Comparison of ENCODE assay signal across 17 cellular contexts in the genomic region with DNA sequence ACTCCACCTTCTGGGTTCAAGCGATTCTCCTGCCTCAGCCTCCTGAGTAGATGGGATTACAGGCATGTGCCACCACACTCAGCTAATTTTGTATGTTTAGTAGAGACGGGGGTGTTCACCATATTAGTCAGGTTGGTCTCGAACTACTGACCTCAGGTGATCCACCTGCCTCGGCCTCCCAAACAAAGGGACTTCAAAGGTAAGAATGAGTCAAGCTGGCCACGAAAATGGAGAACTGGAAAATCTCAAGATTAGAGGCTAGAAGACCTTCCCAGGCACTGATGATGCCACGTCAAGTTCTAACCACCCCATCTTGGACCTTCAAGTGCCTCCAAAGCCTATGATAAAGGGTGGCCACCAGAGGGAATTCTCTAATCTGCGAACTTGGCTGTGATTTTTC. TPM values are rescaled to one million over a fixed set of nuclear protein-coding genes. Genes with fewer than 3 reads are reported as not detected.
DNase-seq lines count a peak whose midpoint lies in the region; ATAC-seq and TF ChIP-seq lines count a peak whose summit lies in the region.
"Had no signal": no experiment of that assay in that cellular context is flagged by ENCODE, and none has a peak within 500 bp of the region (broad histone marks: within the 10 kb centered on the region; RNA-seq: fewer than 3 reads in every experiment).

No MANE protein-coding gene starts in this region.

- H3K4me1 Mint-ChIP-seq in stimulated activated naive B cell treated with anti-CD40 and anti-IgM and Interleukin-4, amounts not matched to agents 10 μg/mL and 1 μg/mL and 100 μg/mL, for 72 hours, result peaks cover 18 to 46% of the 10 kb centered on the region in 2 donors
- H3K4me1 Mint-ChIP-seq in naive thymus-derived CD8-positive, alpha-beta T cell, result peaks cover 2 to 17% (median 8%) of the 10 kb centered on the region in 4 donors

- no peaks in the 10 kb centered on the region for H3K36me3 ChIP-seq in hepatocyte (replicated peaks; ENCODE audit: insufficient read depth, low read depth)
- no peaks in the 10 kb centered on the region for H3K36me3 ChIP-seq in PC-9 (ENCODE audit: low read depth)
- H3K36me3 ChIP-seq: BLaER1 treated with 17β-estradiol and CSF1 and Interleukin-3, amounts not matched to agents 10 nM and 100 nM had no signal

- intact Hi-C loops in PC-9 (cut with micrococcal nuclease; ENCODE audit: unreplicated experiment), result no loop called here

- POLR2A ChIA-PET in naive thymus-derived CD8-positive, alpha-beta T cell (lab: Charles Lee), result no interaction called here
- POLR2A ChIA-PET in PC-9 (lab: Charles Lee; ENCODE audit: unreplicated experiment), result no interaction called here

- H2AFZ ChIP-seq in hepatocyte (no peak overlapping the region), PC-9 (no peak overlapping the region)

- H3K36me3 Mint-ChIP-seq in stimulated activated naive B cell treated with anti-CD40 and anti-IgM and Interleukin-4, amounts not matched to agents 10 μg/mL and 1 μg/mL and 100 μg/mL, for 72 hours, result no peaks in the 10 kb centered on the region
- H3K36me3 Mint-ChIP-seq in naive thymus-derived CD8-positive, alpha-beta T cell, result no peaks in the 10 kb centered on the region
- H3K36me3 Mint-ChIP-seq: CD4-positive, CD25-positive, alpha-beta regulatory T cell had no signal

- H3K27me3 ChIP-seq in hepatocyte (no peaks in the 10 kb centered on the region), PC-9 (ENCODE audit: insufficient read depth, low read depth) (peaks cover 61% of the 10 kb centered on the region)
- H3K27me3 ChIP-seq: BLaER1 treated with 17β-estradiol and CSF1 and Interleukin-3, amounts not matched to agents 10 nM and 100 nM had no signal

- H3K9me2 ChIP-seq in hepatocyte (replicated peaks; ENCODE audit: insufficient read depth), result no peaks in the 10 kb centered on the region
- no peaks in the 10 kb centered on the region for H3K9me2 ChIP-seq in PC-9 (ENCODE audit: insufficient read depth)

- WGBS in hepatocyte (ENCODE audit: low lambda C conversion rate, missing lambda C conversion rate), result 95% methylated on average over 7 of the region's 7 CpGs

- H3K4me3 ChIP-seq in GM12865 (ENCODE audit: low read depth, low read length) (no peak overlapping the region), hepatocyte (no peak overlapping the region), PC-9 (no peak overlapping the region)
- H3K4me3 ChIP-seq: BLaER1 treated with 17β-estradiol and CSF1 and Interleukin-3, amounts not matched to agents 10 nM and 100 nM had no signal

- no peak overlapping the region for H3K4me3 Mint-ChIP-seq in stimulated activated naive B cell treated with anti-CD40 and anti-IgM and Interleukin-4, amounts not matched to agents 10 μg/mL and 1 μg/mL and 100 μg/mL, for 72 hours
- no peak overlapping the region for H3K4me3 Mint-ChIP-seq in naive thymus-derived CD8-positive, alpha-beta T cell
- H3K4me3 Mint-ChIP-seq: CD4-positive, CD25-positive, alpha-beta regulatory T cell had no signal

- peaks cover 0 to 4% of the 10 kb centered on the region in 2 donors for H3K27me3 Mint-ChIP-seq in stimulated activated naive B cell treated with anti-CD40 and anti-IgM and Interleukin-4, amounts not matched to agents 10 μg/mL and 1 μg/mL and 100 μg/mL, for 72 hours
- H3K27me3 Mint-ChIP-seq in naive thymus-derived CD8-positive, alpha-beta T cell, result peaks cover 0 to 11% (median 0%) of the 10 kb centered on the region in 5 donors

- H3K9me3 Mint-ChIP-seq in stimulated activated naive B cell treated with anti-CD40 and anti-IgM and Interleukin-4, amounts not matched to agents 10 μg/mL and 1 μg/mL and 100 μg/mL, for 72 hours, result no peaks in the 10 kb centered on the region
- H3K9me3 Mint-ChIP-seq in naive thymus-derived CD8-positive, alpha-beta T cell, result peaks cover 0 to 3% (median 0%) of the 10 kb centered on the region in 9 donors

- H3K4me2 ChIP-seq in hepatocyte (no peak overlapping the region), PC-9 (no peak overlapping the region)
- H3K4me2 ChIP-seq: BLaER1 treated with 17β-estradiol and CSF1 and Interleukin-3, amounts not matched to agents 10 nM and 100 nM; KMS-11 had no signal

- no peaks in the 10 kb centered on the region for H3F3A ChIP-seq in PC-9 (ENCODE audit: insufficient read depth, low read depth)

- peak overlapping the region; percentile 95 for H3K27ac ChIP-seq in hepatocyte
- H3K27ac ChIP-seq in PC-9, result no peak overlapping the region
- H3K27ac ChIP-seq: BLaER1 treated with 17β-estradiol and CSF1 and Interleukin-3, amounts not matched to agents 10 nM and 100 nM; KMS-11 had no signal

- H3K27ac Mint-ChIP-seq in stimulated activated naive B cell treated with anti-CD40 and anti-IgM and Interleukin-4, amounts not matched to agents 10 μg/mL and 1 μg/mL and 100 μg/mL, for 72 hours, result no peak overlapping the region
- H3K27ac Mint-ChIP-seq in naive thymus-derived CD8-positive, alpha-beta T cell, result no peak overlapping the region
- H3K27ac Mint-ChIP-seq: CD4-positive, CD25-positive, alpha-beta regulatory T cell had no signal

- H3K4me1 ChIP-seq in hepatocyte (ENCODE audit: insufficient read depth) (peaks cover 10% of the 10 kb centered on the region), PC-9 (replicated peaks; ENCODE audit: insufficient read depth) (no peaks in the 10 kb centered on the region)

- H3K79me2 ChIP-seq in hepatocyte (peaks cover 8% of the 10 kb centered on the region), PC-9 (ENCODE audit: low read depth) (no peaks in the 10 kb centered on the region)

- ATAC-seq in HG02610 (IDR thresholded peaks at IDR 0.05; ENCODE audit: unreplicated experiment) (peak; percentile 36), HG03378 (IDR thresholded peaks at IDR 0.05; ENCODE audit: unreplicated experiment) (no peak)
- peak; percentile 80 to 87 for ATAC-seq in stimulated activated naive B cell treated with anti-CD40 and anti-IgM and Interleukin-4, amounts not matched to agents 10 μg/mL and 1 μg/mL and 100 μg/mL, for 72 hours (replicated peaks)
- ATAC-seq in naive thymus-derived CD8-positive, alpha-beta T cell, result no peak
- ATAC-seq: HCT116 had no signal

- TF ChIP-seq CTCF in GM12865 (IDR thresholded peaks at IDR 0.05; ENCODE audit: insufficient read depth, low read depth, low read length, missing control alignments) (no peak), hepatocyte (IDR thresholded peaks at IDR 0.05; ENCODE audit: poor library complexity) (no peak), PC-9 (conservative IDR thresholded peaks at IDR 0.05) (no peak)

- DNase-seq in GM12865 (ENCODE audit: low read depth) (peak; percentile 52), hepatocyte (ENCODE audit: low spot score) (no peak), PC-9 (no peak), NCI-H526 treated with DMSO at 0.1 percent for 48 hours (lab: John Stamatoyannopoulos, UW) (no peak)
- peak; percentile 51 for DNase-seq in stimulated activated naive B cell treated with anti-CD40 and anti-IgM and Interleukin-4, amounts not matched to agents 10 μg/mL and 1 μg/mL and 100 μg/mL, for 72 hours
- no peak for DNase-seq in naive thymus-derived CD8-positive, alpha-beta T cell
- DNase-seq: ACHN; CD4-positive, CD25-positive, alpha-beta regulatory T cell; GDM1 had no signal

- CTCF ChIA-PET in PC-9 (lab: Charles Lee), result no interaction called here

- H3K9me3 ChIP-seq in hepatocyte (ENCODE audit: low read depth) (no peaks in the 10 kb centered on the region), PC-9 (ENCODE audit: insufficient read depth, low read depth) (no peaks in the 10 kb centered on the region)

- no TSS peak for BruUV-seq in PC-9 (replicated peaks; lab: Mats Ljungman, UMichigan)

- no peaks in the 10 kb centered on the region for H4K20me1 ChIP-seq in hepatocyte (ENCODE audit: insufficient read depth, poor library complexity, severe bottlenecking)
- H4K20me1 ChIP-seq in PC-9 (ENCODE audit: insufficient read depth), result no peaks in the 10 kb centered on the region
- H4K20me1 ChIP-seq: BLaER1 treated with 17β-estradiol and CSF1 and Interleukin-3, amounts not matched to agents 10 nM and 100 nM had no signal

RNA-seq across cellular contexts. Expression of a gene that starts 1.3 kb away (rescaled TPM):
- total RNA-seq in hepatocyte, result 32.0 and 40.1 TPM in 2 replicates
- 39.0 and 42.2 TPM in 2 replicates for polyA plus RNA-seq in hepatocyte
- total RNA-seq in naive thymus-derived CD8-positive, alpha-beta T cell, result not detected
- polyA plus RNA-seq in naive thymus-derived CD8-positive, alpha-beta T cell, result not detected
- not detected in 2 replicates for total RNA-seq in PC-9 (2021)
- total RNA-seq: A172; CD4-positive, CD25-positive, alpha-beta regulatory T cell; H4; HT1080 had no signal
- polyA plus RNA-seq: CD4-positive, CD25-positive, alpha-beta regulatory T cell had no signal

RNA-seq across cellular contexts. Expression of a gene that starts 15.1 kb away (rescaled TPM):
- total RNA-seq in hepatocyte (not detected in 2 replicates), PC-9 (2021) (not detected in 2 replicates)
- not detected in 2 replicates for polyA plus RNA-seq in hepatocyte
- total RNA-seq in naive thymus-derived CD8-positive, alpha-beta T cell, result not detected
- not detected for polyA plus RNA-seq in naive thymus-derived CD8-positive, alpha-beta T cell
- total RNA-seq: A172; CD4-positive, CD25-positive, alpha-beta regulatory T cell; H4; HT1080 had no signal
- polyA plus RNA-seq: CD4-positive, CD25-positive, alpha-beta regulatory T cell had no signal

RNA-seq across cellular contexts. Expression of a gene that starts 16.1 kb away (rescaled TPM):
- total RNA-seq in hepatocyte (0.27 and 1.5 TPM in 2 replicates), PC-9 (2021) (not detected in 2 replicates)
- 0.56 and 1.7 TPM in 2 replicates for polyA plus RNA-seq in hepatocyte
- total RNA-seq in naive thymus-derived CD8-positive, alpha-beta T cell, result not detected
- polyA plus RNA-seq in naive thymus-derived CD8-positive, alpha-beta T cell, result not detected
- total RNA-seq: A172; CD4-positive, CD25-positive, alpha-beta regulatory T cell; H4; HT1080 had no signal
- polyA plus RNA-seq: CD4-positive, CD25-positive, alpha-beta regulatory T cell had no signal

RNA-seq across cellular contexts. Expression of a gene that starts 21.3 kb away (rescaled TPM):
- not detected in 2 replicates for total RNA-seq in hepatocyte
- polyA plus RNA-seq in hepatocyte, result not detected in 2 replicates
- not detected for total RNA-seq in naive thymus-derived CD8-positive, alpha-beta T cell
- polyA plus RNA-seq in naive thymus-derived CD8-positive, alpha-beta T cell, result not detected
- total RNA-seq in PC-9 (2021), result not detected in 2 replicates
- total RNA-seq: A172; CD4-positive, CD25-positive, alpha-beta regulatory T cell; H4; HT1080 had no signal
- polyA plus RNA-seq: CD4-positive, CD25-positive, alpha-beta regulatory T cell had no signal

RNA-seq across cellular contexts. Expression of a gene that starts 59.1 kb away (rescaled TPM):
- total RNA-seq in hepatocyte (not detected in 2 replicates), PC-9 (2021) (not detected in 2 replicates)
- not detected in 2 replicates for polyA plus RNA-seq in hepatocyte
- total RNA-seq in naive thymus-derived CD8-positive, alpha-beta T cell, result not detected
- polyA plus RNA-seq in naive thymus-derived CD8-positive, alpha-beta T cell, result not detected
- total RNA-seq: A172; CD4-positive, CD25-positive, alpha-beta regulatory T cell; H4; HT1080 had no signal
- polyA plus RNA-seq: CD4-positive, CD25-positive, alpha-beta regulatory T cell had no signal

Comparison
In these comparisons a context has a peak if more than half of its experiments do, and no peak if none do; other contexts are left out.
1. DNase-seq: peak in GM12865 (single experiment) and stimulated activated naive B cell treated with anti-CD40 and anti-IgM and Interleukin-4, amounts not matched to agents 10 μg/mL and 1 μg/mL and 100 μg/mL, for 72 hours (single experiment); none in hepatocyte (single experiment), naive thymus-derived CD8-positive, alpha-beta T cell (0 of 10), PC-9 (0 of 2) and NCI-H526 treated with DMSO at 0.1 percent for 48 hours (single experiment).
2. ATAC-seq: peak in HG02610 (single experiment) and stimulated activated naive B cell treated with anti-CD40 and anti-IgM and Interleukin-4, amounts not matched to agents 10 μg/mL and 1 μg/mL and 100 μg/mL, for 72 hours (2 of 2); none in HG03378 (single experiment) and naive thymus-derived CD8-positive, alpha-beta T cell (0 of 2).
3. RNA of a gene that starts 1.3 kb away (total RNA-seq): 32.0 to 40.1 TPM in hepatocyte; not detected in naive thymus-derived CD8-positive, alpha-beta T cell and not detected in PC-9; every median in the first group is over 10 times any median in the second.